Comparison of ENCODE assay signal across 8 cellular contexts in the genomic region with DNA sequence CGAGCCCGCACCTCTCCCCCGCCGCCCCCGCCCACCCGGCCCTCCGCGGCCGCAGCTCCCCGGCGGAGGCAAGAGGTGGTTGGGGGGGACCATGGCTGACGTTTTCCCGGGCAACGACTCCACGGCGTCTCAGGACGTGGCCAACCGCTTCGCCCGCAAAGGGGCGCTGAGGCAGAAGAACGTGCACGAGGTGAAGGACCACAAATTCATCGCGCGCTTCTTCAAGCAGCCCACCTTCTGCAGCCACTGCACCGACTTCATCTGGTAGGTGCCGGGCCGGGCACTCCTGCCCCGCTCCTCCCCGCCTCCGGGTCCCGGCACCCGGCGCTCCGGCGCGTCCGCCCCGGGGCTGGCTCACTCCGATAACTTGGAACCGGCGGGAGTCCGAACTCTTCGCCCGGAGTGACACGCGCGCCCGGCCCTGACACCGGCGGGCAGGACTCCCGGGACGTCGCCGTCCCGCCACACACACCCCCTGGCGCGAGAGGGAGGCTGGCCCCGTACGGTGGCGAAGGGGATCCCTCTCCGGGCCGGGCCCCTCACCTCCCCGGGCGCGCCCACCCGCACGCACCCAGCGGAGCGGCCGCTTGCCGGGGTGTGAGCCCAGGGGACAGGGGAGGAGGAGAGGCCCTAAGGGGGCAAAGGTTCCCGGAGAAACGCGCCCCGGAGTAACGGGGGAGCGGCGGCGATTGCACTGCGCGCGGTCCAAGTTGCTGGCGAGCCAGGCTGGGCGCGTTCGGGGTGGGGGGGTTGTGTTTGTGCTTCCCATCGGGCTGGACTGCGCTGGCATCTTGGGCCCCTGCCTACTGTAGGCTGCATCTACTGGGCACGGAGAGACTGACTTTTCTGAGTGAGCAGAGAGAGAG. TPM values are rescaled to one million over a fixed set of nuclear protein-coding genes. Genes with fewer than 3 reads are reported as not detected.
A peak's percentile ranks its signal among the peaks of the same experiment; 100 is the strongest.
DNase-seq lines count a peak whose midpoint lies in the region; ATAC-seq and TF ChIP-seq lines count a peak whose summit lies in the region.

No MANE protein-coding gene starts in this region.

- CTCF ChIA-PET in activated CD8-positive, alpha-beta T cell treated with anti-CD3 and anti-CD28 coated beads for 36 hours (lab: Charles Lee): interaction anchor here (1.0 to 1.7 kb wide), 2 partner anchors 47 to 264 kb away, joined by 3 to 4 read pairs; no protein-coding TSS in a partner anchor

- intact Hi-C loops in activated CD8-positive, alpha-beta T cell treated with anti-CD3 and anti-CD28 coated beads for 36 hours (cut with micrococcal nuclease): loop anchor here (5.0 to 10.0 kb wide), 3 partner anchors 46 to 242 kb away; no protein-coding TSS in a partner anchor

- H2BK120ac ChIP-seq in H9 (ENCODE audit: low read depth, low read length, poor library complexity, severe bottlenecking): no peak overlapping the region

- POLR2A ChIA-PET in activated CD8-positive, alpha-beta T cell treated with anti-CD3 and anti-CD28 coated beads for 36 hours (lab: Charles Lee): interaction anchor here (1.2 to 1.6 kb wide), 4 partner anchors 11 to 100 kb away, joined by 4 to 6 read pairs (median 5); no protein-coding TSS in a partner anchor

- no peak overlapping the region for H3T11ph ChIP-seq in H9 (ENCODE audit: low read length)

- H2BK5ac ChIP-seq in H9 (ENCODE audit: insufficient read length, low read length): no peak overlapping the region

- H3K23me2 ChIP-seq in H9 (ENCODE audit: insufficient read length, low read depth, low read length, poor library complexity, severe bottlenecking): peaks cover 15% of the 10 kb centered on the region

- TF ChIP-seq CTCF in H9 (conservative IDR thresholded peaks at IDR 0.05) (no peak), lung (IDR thresholded peaks at IDR 0.05; ENCODE audit: control extremely low read depth, extremely low read depth) (no peak)
- TF ChIP-seq CTCF in activated CD8-positive, alpha-beta T cell treated with anti-CD3 and anti-CD28 coated beads for 36 hours (IDR thresholded peaks at IDR 0.05): no peak

- H3K36me3 Mint-ChIP-seq in H9 (ENCODE audit: insufficient read depth in 1 of 3, low read depth in 3 of 3): peaks cover 3 to 4% (median 4%) of the 10 kb centered on the region in 3 experiments; a peak in 4 of 7 replicates
- H3K36me3 Mint-ChIP-seq in activated CD8-positive, alpha-beta T cell treated with anti-CD3 and anti-CD28 coated beads for 36 hours (ENCODE audit: low read depth): peaks cover 39% of the 10 kb centered on the region

- no peaks in the 10 kb centered on the region; the same call in 1 of the 2 replicates for H3K27me3 ChIP-seq in H9 (ENCODE audit: insufficient read depth, low read length)
- no peaks in the 10 kb centered on the region for H3K27me3 ChIP-seq in effector memory CD4-positive, alpha-beta T cell (replicated peaks; ENCODE audit: control insufficient read depth, insufficient read depth, low read length, poor library complexity, severe bottlenecking)
- no peaks in the 10 kb centered on the region for H3K27me3 ChIP-seq in lung (ENCODE audit: control insufficient read depth, insufficient read depth)

- no peak overlapping the region for H3K18ac ChIP-seq in H9 (ENCODE audit: insufficient read length, low read depth, low read length)

- H3K4ac ChIP-seq in H9 (ENCODE audit: low read depth, low read length): no peak overlapping the region

- H3K4me2 ChIP-seq in H9 (ENCODE audit: insufficient read depth, insufficient read length, low read length): peak overlapping the region; percentile 85

- H3K4me1 ChIP-seq in H9 (ENCODE audit: insufficient read depth, low read length) (peaks cover 1% of the 10 kb centered on the region; the same call in 1 of the 2 replicates), lung (ENCODE audit: control insufficient read depth in 2 of 2, insufficient read depth in 2 of 2, low read length in 2 of 2) (peaks cover 0 to 2% of the 10 kb centered on the region in 2 donors)
- H3K4me1 ChIP-seq in effector memory CD4-positive, alpha-beta T cell (ENCODE audit: control insufficient read depth, insufficient read depth, low read length, poor library complexity, severe bottlenecking): peaks cover 16% of the 10 kb centered on the region

- no peak overlapping the region for H2BK15ac ChIP-seq in H9 (ENCODE audit: low read depth, low read length)

- DNase-seq in EH (ENCODE audit: low read depth) (peak; percentile 69), H9 (peak; percentile 74), NCI-H1105 (lab: John Stamatoyannopoulos, UW) (peak; percentile 12), lung (ENCODE audit: low spot score) (peak; percentile 51), COLO829 (ENCODE audit: low spot score) (no peak)
- peak; percentile 62 for DNase-seq in activated CD8-positive, alpha-beta T cell treated with anti-CD3 and anti-CD28 coated beads for 36 hours
- peak; percentile 26 to 35 (median 34) for DNase-seq in effector memory CD4-positive, alpha-beta T cell
- peak in 2 of 3 experiments; percentile 18 to 36 for DNase-seq in stimulated activated CD4-positive, alpha-beta T cell treated with anti-CD3 and anti-CD28 coated beads, TNF-alpha, amount 100 ng/mL, for 4 hours (ENCODE audit: low read depth in 3 of 3)

- no peak overlapping the region for H3K23ac ChIP-seq in H9 (ENCODE audit: insufficient read length, low read depth, low read length)

- H3K79me2 ChIP-seq in H9 (ENCODE audit: insufficient read depth, low read length): no peaks in the 10 kb centered on the region

- no peak overlapping the region for H4K5ac ChIP-seq in H9 (ENCODE audit: insufficient read length, low read depth, low read length)

- no peaks in the 10 kb centered on the region for H3K79me1 ChIP-seq in H9 (ENCODE audit: insufficient read depth, low read depth, low read length, poor library complexity, severe bottlenecking)

- H3K27ac ChIP-seq in H9 (ENCODE audit: insufficient read length, low read depth, low read length) (no peak overlapping the region), lung (ENCODE audit: low read depth in 1 of 2, low read length in 1 of 2) (peak overlapping the region; percentile 73 to 79)
- H3K27ac ChIP-seq in effector memory CD4-positive, alpha-beta T cell (ENCODE audit: insufficient read depth, low read length, poor library complexity, severe bottlenecking): peak overlapping the region; percentile 54

- no peak overlapping the region for H2AFZ ChIP-seq in H9 (ENCODE audit: low read length)

- peaks cover 44% of the 10 kb centered on the region for H3K27me3 Mint-ChIP-seq in H9 (ENCODE audit: low read depth)
- H3K27me3 Mint-ChIP-seq in activated CD8-positive, alpha-beta T cell treated with anti-CD3 and anti-CD28 coated beads for 36 hours: no peaks in the 10 kb centered on the region

- H2BK12ac ChIP-seq in H9 (ENCODE audit: insufficient read length, low read depth, low read length): no peak overlapping the region

- no peak overlapping the region for H3K56ac ChIP-seq in H9 (ENCODE audit: insufficient read length, low read depth, low read length)

- no peak overlapping the region for H4K91ac ChIP-seq in H9 (ENCODE audit: insufficient read length, low read depth, low read length)

- H3K4me1 Mint-ChIP-seq in H9: peaks cover 42 to 44% of the 10 kb centered on the region in 2 experiments
- peaks cover 41% of the 10 kb centered on the region for H3K4me1 Mint-ChIP-seq in activated CD8-positive, alpha-beta T cell treated with anti-CD3 and anti-CD28 coated beads for 36 hours (ENCODE audit: low read depth)

- H3K14ac ChIP-seq in H9 (ENCODE audit: insufficient read depth, low read length): no peak overlapping the region

- no peak overlapping the region for H4K8ac ChIP-seq in H9 (replicated peaks; ENCODE audit: insufficient read length, low read depth, low read length)

- no peak overlapping the region for H3K9ac ChIP-seq in H9 (ENCODE audit: extremely low read depth, insufficient read length, low read length)

- H3K36me3 ChIP-seq in effector memory CD4-positive, alpha-beta T cell (ENCODE audit: control insufficient read depth, insufficient read depth, low read length): no peaks in the 10 kb centered on the region
- H3K36me3 ChIP-seq in lung (ENCODE audit: control insufficient read depth in 2 of 2, insufficient read depth in 2 of 2, low read length in 2 of 2): no peaks in the 10 kb centered on the region

- no peaks in the 10 kb centered on the region for H3K9me3 ChIP-seq in H9 (ENCODE audit: control insufficient read depth, low read depth, low read length)
- H3K9me3 ChIP-seq in effector memory CD4-positive, alpha-beta T cell (ENCODE audit: control insufficient read depth, low read length): no peaks in the 10 kb centered on the region
- H3K9me3 ChIP-seq in lung (ENCODE audit: control insufficient read depth in 2 of 2, insufficient read depth in 1 of 2, low read length in 1 of 2): no peaks in the 10 kb centered on the region

- no peaks in the 10 kb centered on the region for H4K20me1 ChIP-seq in H9 (ENCODE audit: control insufficient read depth, insufficient read depth, insufficient read length)

- no peak overlapping the region for H2BK20ac ChIP-seq in H9 (ENCODE audit: low read depth, low read length, poor library complexity, severe bottlenecking)

- no CpG with 5 or more reads among the region's 91 CpGs for WGBS in H9 (ENCODE audit: extremely low coverage, insufficient read length, low lambda C conversion rate)
- WGBS in lung, 2 donors: 0 to 1% methylated on average over 73 to 91 of the region's 91 CpGs

- no peak overlapping the region for H2AK5ac ChIP-seq in H9 (ENCODE audit: insufficient read length, low read length)

- peak overlapping the region; percentile 87 to 96 for H3K4me3 Mint-ChIP-seq in H9
- peak overlapping the region; percentile 94 for H3K4me3 Mint-ChIP-seq in activated CD8-positive, alpha-beta T cell treated with anti-CD3 and anti-CD28 coated beads for 36 hours

- H3K9me3 Mint-ChIP-seq in H9: peaks cover 0 to 3% of the 10 kb centered on the region in 2 experiments; a peak in 3 of 5 replicates
- peaks cover 3% of the 10 kb centered on the region for H3K9me3 Mint-ChIP-seq in activated CD8-positive, alpha-beta T cell treated with anti-CD3 and anti-CD28 coated beads for 36 hours

- peak overlapping the region; percentile 93 for H3K4me3 ChIP-seq in effector memory CD4-positive, alpha-beta T cell (ENCODE audit: insufficient read depth, low read depth, low read length, poor library complexity, severe bottlenecking)
- H3K4me3 ChIP-seq in lung: peak overlapping the region; percentile 61

- ATAC-seq in activated CD8-positive, alpha-beta T cell treated with anti-CD3 and anti-CD28 coated beads for 36 hours: peak; percentile 22
- peak; percentile 35 for ATAC-seq in lung (ENCODE audit: insufficient read depth, low FRiP score)

- H3K27ac Mint-ChIP-seq in H9: peak overlapping the region in 1 of 3 experiments; percentile 66; a peak in 1 of 7 replicates
- peak overlapping the region; percentile 96 for H3K27ac Mint-ChIP-seq in activated CD8-positive, alpha-beta T cell treated with anti-CD3 and anti-CD28 coated beads for 36 hours

RNA-seq across cellular contexts. Expression of gene PRKCA, which starts 0.6 kb away (rescaled TPM):
- total RNA-seq in H9 (2021) (9.9 and 10.5 TPM in 2 replicates), lung (10 to 100 TPM; 22.5 to 34.8 TPM)
- 10 to 100 TPM; 84.4 to 87.9 TPM for total RNA-seq in activated CD8-positive, alpha-beta T cell treated with anti-CD3 and anti-CD28 coated beads for 36 hours
- polyA plus RNA-seq in lung: 1 to 10 TPM; 3.4 to 5.2 TPM
